8 cellular contexts compared by ENCODE assay signal in the genomic region with DNA sequence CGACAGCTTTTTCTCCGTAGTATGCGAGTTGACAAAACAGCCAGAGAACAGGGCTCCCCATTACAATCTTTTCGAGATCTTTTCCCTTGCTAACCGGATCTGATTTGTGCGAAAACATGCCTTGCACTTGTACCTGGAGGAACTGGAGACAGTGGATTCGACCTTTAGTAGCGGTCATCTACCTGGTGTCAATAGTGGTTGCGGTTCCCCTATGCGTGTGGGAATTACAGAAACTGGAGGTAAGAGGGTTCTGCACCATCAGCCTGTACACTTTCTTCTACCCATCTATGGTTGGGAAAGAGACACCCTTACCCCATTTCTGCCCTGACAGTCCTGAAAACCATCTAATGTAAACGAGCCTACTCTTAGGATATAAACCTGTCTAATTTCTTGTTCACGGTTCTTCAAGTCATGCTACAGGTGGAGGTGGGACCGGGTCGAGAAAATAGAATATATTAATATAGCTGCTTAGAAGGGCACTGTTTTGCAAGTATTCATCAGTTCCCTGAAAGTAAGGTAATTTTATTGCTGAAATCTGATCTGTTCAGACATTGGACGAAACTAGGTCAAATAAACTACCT. TPM values are rescaled to one million over a fixed set of nuclear protein-coding genes. Genes with fewer than 3 reads are reported as not detected.
A peak's percentile ranks its signal among the peaks of the same experiment; 100 is the strongest.
DNase-seq lines count a peak whose midpoint lies in the region; ATAC-seq, FAIRE-seq and TF ChIP-seq lines count a peak whose summit lies in the region.

No MANE protein-coding gene starts in this region.

- H3K4me2 ChIP-seq in GM12878 (ENCODE audit: control insufficient read depth, insufficient read depth) = peak overlapping the region; percentile 86

- peak; percentile 42 for FAIRE-seq in GM19239 (lab: Jason Lieb, UNC)
- FAIRE-seq in GM12878 (lab: Jason Lieb, UNC) = no peak

- no peak for TF ChIP-seq RAD21 in GM12878 (IDR thresholded peaks at IDR 0.05; ENCODE audit: insufficient read depth, low read depth, low read length)

- peaks cover 42% of the 10 kb centered on the region for H3K79me2 ChIP-seq in GM12878 (ENCODE audit: control insufficient read depth, insufficient read depth, low read length)

- intact Hi-C loops in GM12878 (cut with micrococcal nuclease; ENCODE audit: unreplicated experiment) (loop anchor here (1.0 to 10.0 kb wide), 2 partner anchors 248 to 437 kb away; no protein-coding TSS in a partner anchor), lower lobe of right lung (cut with DNase I) (no loop called here), uterus (cut with DNase I; ENCODE audit: low total_unique reads) (no loop called here)

- ATAC-seq in HG03378 (IDR thresholded peaks at IDR 0.05; ENCODE audit: unreplicated experiment) (peak; percentile 12), GM12878 (peak; percentile 36), lower lobe of right lung (peak in 1 of 2 donors; percentile 21)

- DNase-seq in GM19239 (ENCODE audit: insufficient read length, low spot score) (no peak), GM12878 (ENCODE audit: low read depth, low spot score) (peak; percentile 2), lower lobe of right lung (no peak), uterus (no peak), COR-L47 (lab: John Stamatoyannopoulos, UW) (no peak), NCI-H2107 treated with DMSO at 0.1 percent for 48 hours (lab: John Stamatoyannopoulos, UW; ENCODE audit: unreplicated experiment) (no peak)

- peak overlapping the region; percentile 76 for H3K4me3 ChIP-seq in GM12878
- H3K4me3 ChIP-seq in lower lobe of right lung = peak overlapping the region; percentile 86
- peak overlapping the region; percentile 80 to 85 for H3K4me3 ChIP-seq in uterus

- in situ Hi-C loops in GM12878 (cut with MboI) = no loop called here

- BruUV-seq in GM12878 (replicated peaks; lab: Mats Ljungman, UMichigan) = no TSS peak

- peak overlapping the region; percentile 96 for H2AFZ ChIP-seq in GM12878 (ENCODE audit: control insufficient read depth, low read depth, low read length)

- TF ChIP-seq EP300 in GM12878 (IDR thresholded peaks at IDR 0.05; ENCODE audit: borderline replicate concordance in 1 of 2, control insufficient read depth in 1 of 2, low read depth in 2 of 2, low read length in 2 of 2) = no peak

- no peaks in the 10 kb centered on the region for H3K36me3 ChIP-seq in GM12878 (ENCODE audit: control insufficient read depth in 2 of 2, insufficient read depth in 2 of 2, low read length in 1 of 2)
- H3K36me3 ChIP-seq in lower lobe of right lung = peaks cover 15% of the 10 kb centered on the region
- no peaks in the 10 kb centered on the region for H3K36me3 ChIP-seq in uterus

- RAD21 ChIA-PET in GM12878 (lab: Charles Lee; ENCODE audit: unreplicated experiment) = interaction anchor here (0.9 to 3.6 kb wide), 8 partner anchors 14 to 249 kb away, joined by 3 to 40 read pairs (median 4); a partner anchor contains a TSS

- no peaks in the 10 kb centered on the region for H4K20me1 ChIP-seq in GM12878 (ENCODE audit: control insufficient read depth, insufficient read depth)

- SMC1A ChIA-PET in GM12878 (lab: Charles Lee; ENCODE audit: uncharacterized antibody, unreplicated experiment) = interaction anchor here (0.8 to 3.1 kb wide), 17 partner anchors 9 to 325 kb away, joined by 3 to 44 read pairs (median 4); a partner anchor contains a TSS

- H3K27me3 ChIP-seq in GM12878 (replicated peaks in 1 of 2; ENCODE audit: control insufficient read depth in 2 of 2, insufficient read depth in 2 of 2, low read length in 1 of 2) (no peaks in the 10 kb centered on the region), lower lobe of right lung (ENCODE audit: low read depth) (no peaks in the 10 kb centered on the region), uterus (no peaks in the 10 kb centered on the region)

- POLR2A ChIA-PET in GM12878 (lab: Charles Lee) = interaction anchor here (0.7 to 2.7 kb wide), 9 partner anchors 12 to 159 kb away, joined by 3 to 13 read pairs (median 4); a partner anchor contains a TSS

- TF ChIP-seq CTCF in 22Rv1 (IDR thresholded peaks at IDR 0.05) = no peak
- no peak for TF ChIP-seq CTCF in GM12878 (IDR thresholded peaks at IDR 0.05 in 2 of 3, conservative IDR thresholded peaks at IDR 0.05 in 1 of 3; ENCODE audit: control insufficient read depth in 2 of 3, extremely low read depth in 1 of 3, insufficient read depth in 1 of 3, low read depth in 3 of 3, low read length in 3 of 3)
- no peak for TF ChIP-seq CTCF in lower lobe of right lung (IDR thresholded peaks at IDR 0.05)
- TF ChIP-seq CTCF in uterus (IDR thresholded peaks at IDR 0.05) = no peak

- H3K4me1 ChIP-seq in GM12878 (ENCODE audit: control insufficient read depth, insufficient read depth, low read length) = no peaks in the 10 kb centered on the region
- H3K4me1 ChIP-seq in lower lobe of right lung = peaks cover 41% of the 10 kb centered on the region
- H3K4me1 ChIP-seq in uterus = no peaks in the 10 kb centered on the region

- H3K27ac ChIP-seq in 22Rv1 (peak overlapping the region; percentile 78), GM12878 (ENCODE audit: control insufficient read depth, insufficient read depth) (peak overlapping the region; percentile 90), lower lobe of right lung (peak overlapping the region; percentile 84), uterus (peak overlapping the region; percentile 59 to 79)

- WGBS in GM12878 (ENCODE audit: insufficient coverage, insufficient replicate concordance, low lambda C conversion rate, missing lambda C conversion rate) = 3% methylated on average over 15 of the region's 15 CpGs

- TF ChIP-seq POLR2A in GM12878 (IDR thresholded peaks at IDR 0.05; ENCODE audit: low read depth, low read length) (no peak), uterus (IDR thresholded peaks at IDR 0.05) (no peak)

- CTCF ChIA-PET in GM12878 (lab: Yijun Ruan, JAX) = interaction anchor here (0.6 to 3.9 kb wide), 18 partner anchors 12 to 315 kb away, joined by 3 to 64 read pairs (median 3); a partner anchor contains a TSS

- peak overlapping the region; percentile 89 for H3K9ac ChIP-seq in GM12878 (ENCODE audit: control insufficient read depth, insufficient read depth, low read length)

- H3K9me3 ChIP-seq in GM12878 (replicated peaks; ENCODE audit: control insufficient read depth, insufficient read depth, low read length) (no peaks in the 10 kb centered on the region), lower lobe of right lung (no peaks in the 10 kb centered on the region), uterus (no peaks in the 10 kb centered on the region)

TF ChIP-seq in GM12878, 131 proteins besides CTCF, POLR2A, EP300 and RAD21 (continues in another document):
- TF ChIP-seq IKZF2 (IDR thresholded peaks at IDR 0.05) = 0 out of 4 replicates have a peak, but pooled peaks of 1 of the 2 experiments have one; percentile 36
- peak; percentile 71 for TF ChIP-seq RUNX3 (IDR thresholded peaks at IDR 0.05; ENCODE audit: low read length)
- TF ChIP-seq RAD51 (IDR thresholded peaks at IDR 0.05) = no peak
- TF ChIP-seq NFXL1 (IDR thresholded peaks at IDR 0.05; ENCODE audit: borderline replicate concordance) = no peak
- 0 out of 2 replicates have a peak, but pooled peaks have one; percentile 16 for TF ChIP-seq IKZF1 (conservative IDR thresholded peaks at IDR 0.05)
- TF ChIP-seq, protein P1, sequence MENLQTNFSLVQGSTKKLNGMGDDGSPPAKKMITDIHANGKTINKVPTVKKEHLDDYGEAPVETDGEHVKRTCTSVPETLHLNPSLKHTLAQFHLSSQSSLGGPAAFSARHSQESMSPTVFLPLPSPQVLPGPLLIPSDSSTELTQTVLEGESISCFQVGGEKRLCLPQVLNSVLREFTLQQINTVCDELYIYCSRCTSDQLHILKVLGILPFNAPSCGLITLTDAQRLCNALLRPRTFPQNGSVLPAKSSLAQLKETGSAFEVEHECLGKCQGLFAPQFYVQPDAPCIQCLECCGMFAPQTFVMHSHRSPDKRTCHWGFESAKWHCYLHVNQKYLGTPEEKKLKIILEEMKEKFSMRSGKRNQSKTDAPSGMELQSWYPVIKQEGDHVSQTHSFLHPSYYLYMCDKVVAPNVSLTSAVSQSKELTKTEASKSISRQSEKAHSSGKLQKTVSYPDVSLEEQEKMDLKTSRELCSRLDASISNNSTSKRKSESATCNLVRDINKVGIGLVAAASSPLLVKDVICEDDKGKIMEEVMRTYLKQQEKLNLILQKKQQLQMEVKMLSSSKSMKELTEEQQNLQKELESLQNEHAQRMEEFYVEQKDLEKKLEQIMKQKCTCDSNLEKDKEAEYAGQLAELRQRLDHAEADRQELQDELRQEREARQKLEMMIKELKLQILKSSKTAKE (IDR thresholded peaks at IDR 0.05; ENCODE audit: low read depth, poor library complexity, severe bottlenecking) = no peak
- TF ChIP-seq TCF7 (IDR thresholded peaks at IDR 0.05; ENCODE audit: borderline replicate concordance) = no peak
- TF ChIP-seq, protein P2, sequence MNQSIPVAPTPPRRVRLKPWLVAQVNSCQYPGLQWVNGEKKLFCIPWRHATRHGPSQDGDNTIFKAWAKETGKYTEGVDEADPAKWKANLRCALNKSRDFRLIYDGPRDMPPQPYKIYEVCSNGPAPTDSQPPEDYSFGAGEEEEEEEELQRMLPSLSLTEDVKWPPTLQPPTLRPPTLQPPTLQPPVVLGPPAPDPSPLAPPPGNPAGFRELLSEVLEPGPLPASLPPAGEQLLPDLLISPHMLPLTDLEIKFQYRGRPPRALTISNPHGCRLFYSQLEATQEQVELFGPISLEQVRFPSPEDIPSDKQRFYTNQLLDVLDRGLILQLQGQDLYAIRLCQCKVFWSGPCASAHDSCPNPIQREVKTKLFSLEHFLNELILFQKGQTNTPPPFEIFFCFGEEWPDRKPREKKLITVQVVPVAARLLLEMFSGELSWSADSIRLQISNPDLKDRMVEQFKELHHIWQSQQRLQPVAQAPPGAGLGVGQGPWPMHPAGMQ (IDR thresholded peaks at IDR 0.05; ENCODE audit: borderline replicate concordance) = peak; percentile 34; the same call in 1 of the 2 replicates

RNA-seq across cellular contexts. Expression of a gene that starts 0.7 kb away (rescaled TPM):
- 38.3 and 39.9 TPM in 2 replicates for total RNA-seq in GM12878 (2013; cell fraction: nucleolus; rRNA removed)
- total RNA-seq in GM12878 (2014; rRNA removed) = 14.0 and 16.0 TPM in 2 replicates
- total RNA-seq in GM12878 (2014; rRNA removed; fragmentation: Illumina TruSeq; extraction: Trizol) = 16.1 and 17.0 TPM in 2 replicates
- total RNA-seq in GM12878 (2021) = 18.6 and 20.9 TPM in 2 replicates
- 5.5 TPM for polyA plus RNA-seq in GM12878 (2011; ENCODE audit: low read depth)
- 21.3 and 22.6 TPM in 2 replicates for polyA plus RNA-seq in GM12878 (2011; rRNA removed)
- 8.8 and 9.8 TPM in 2 replicates for polyA plus RNA-seq in GM12878 (2011; cell fraction: cytosol; rRNA removed)
- polyA plus RNA-seq in GM12878 (2011; cell fraction: nucleus; rRNA removed) = 8.5 and 9.8 TPM in 2 replicates
- polyA plus RNA-seq in GM12878 (2012) = 8.4 and 11.0 TPM in 2 replicates
- 19.3 and 23.0 TPM in 2 replicates for polyA plus RNA-seq in GM12878 (2014; fragmentation: Illumina TruSeq; extraction: Trizol)
- polyA plus RNA-seq in GM12878 (2014; fragmentation: Nextera tagmentation; extraction: Ambion mirVana) = 1 to 10 TPM; 3.4 to 4.1 TPM
- polyA plus RNA-seq in GM12878 (2014; rRNA removed) = 8.4 and 9.9 TPM in 2 replicates
- polyA plus RNA-seq in GM12878 (2016; fragmentation: Nextera tagmentation; extraction: Ambion mirVana) = 10 to 100 TPM; 19.6 to 20.5 TPM
- polyA minus RNA-seq in GM12878 (2011; rRNA and poly(A)+ RNA removed) = 24.7 and 41.2 TPM in 2 replicates
- polyA minus RNA-seq in GM12878 (2011; cell fraction: cytosol; rRNA and poly(A)+ RNA removed) = 8.2 and 14.3 TPM in 2 replicates
- 8.8 and 14.0 TPM in 2 replicates for polyA minus RNA-seq in GM12878 (2011; cell fraction: nucleus; rRNA and poly(A)+ RNA removed)
- total RNA-seq in lower lobe of right lung = 29.2 TPM
- total RNA-seq in uterus = 10 to 100 TPM; 14.7 to 73.3 (median 51.3) TPM
